ENCODE assay signal across 1 cellular context in genomic region chr2:119236796-119237195, GRCh38.
TF ChIP-seq lines count a peak whose summit lies in the region.

No MANE protein-coding gene starts in this region.

TF ChIP-seq in GM12891, 5 proteins besides CTCF, POLR2A, EP300 and RAD21 (continued from another document):
- TF ChIP-seq SPI1 (IDR thresholded peaks at IDR 0.05; ENCODE audit: low read depth, low read length) (no peak), POLR2AphosphoS5 (IDR thresholded peaks at IDR 0.05; ENCODE audit: low read depth, low read length) (no peak), PAX5 (IDR thresholded peaks at IDR 0.05; ENCODE audit: insufficient read depth, low read length, severe bottlenecking) (no peak), TAF1 (IDR thresholded peaks at IDR 0.05; ENCODE audit: low read depth, low read length) (no peak)
